17 cellular contexts compared by ENCODE assay signal in the genomic region with DNA sequence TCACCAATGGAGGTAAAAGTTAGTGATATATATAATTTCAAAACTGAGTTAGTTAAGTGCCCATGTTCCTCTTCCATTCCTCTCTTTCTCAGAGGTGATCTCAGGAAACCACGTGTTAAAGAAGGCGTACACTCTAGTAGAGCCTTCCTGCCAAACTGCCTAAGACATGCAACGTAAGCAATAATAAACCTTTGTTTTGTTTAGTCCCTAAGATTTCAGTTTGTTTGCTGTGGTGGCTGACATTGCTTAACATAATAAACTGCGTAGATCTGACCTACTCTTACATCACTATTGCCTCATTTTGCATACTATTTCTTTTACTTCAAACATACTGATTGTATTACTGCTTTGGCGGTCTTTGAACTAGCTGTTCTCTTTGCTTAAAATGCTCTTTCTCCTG.
"Had no signal": no experiment of that assay in that cellular context is flagged by ENCODE, and none has a peak within 500 bp of the region (broad histone marks: within the 10 kb centered on the region; RNA-seq: fewer than 3 reads in every experiment).

No MANE protein-coding gene starts in this region.

- H3K9me3 Mint-ChIP-seq: activated T-cell treated with anti-CD3 and anti-CD28 coated beads, Interleukin-2, amount 50 U/mL, for 24 hours; activated T-helper 17 cell treated with anti-CD3 and anti-CD28 coated beads, Interleukin-2, amount 50 U/mL, for 72 hours; naive B cell; neural progenitor cell; stimulated activated naive B cell treated with anti-CD40 and anti-IgM and Interleukin-4, amounts not matched to agents 10 μg/mL and 1 μg/mL and 100 μg/mL, for 72 hours had no signal

- H3K4me1 ChIP-seq: adrenal gland, neural progenitor cell had no signal

- H2AFZ ChIP-seq: neural progenitor cell had no signal

- H3K27me3 ChIP-seq: adrenal gland, heart left ventricle, neural progenitor cell had no signal

- ATAC-seq: activated T-helper 17 cell treated with anti-CD3 and anti-CD28 coated beads, Interleukin-2, amount 50 U/mL, for 72 hours; left colon; sciatic nerve; stimulated activated naive B cell treated with anti-CD40 and anti-IgM and Interleukin-4, amounts not matched to agents 10 μg/mL and 1 μg/mL and 100 μg/mL, for 72 hours had no signal

- H3K4me3 ChIP-seq: adrenal gland, heart left ventricle, neural progenitor cell had no signal

- H3K27ac Mint-ChIP-seq: activated naive CD8-positive, alpha-beta T cell; activated T-cell treated with anti-CD3 and anti-CD28 coated beads, Interleukin-2, amount 50 U/mL, for 24 hours; activated T-helper 17 cell treated with anti-CD3 and anti-CD28 coated beads, Interleukin-2, amount 50 U/mL, for 72 hours; neural progenitor cell; stimulated activated naive B cell treated with anti-CD40 and anti-IgM and Interleukin-4, amounts not matched to agents 10 μg/mL and 1 μg/mL and 100 μg/mL, for 72 hours had no signal

- H3K4me2 ChIP-seq: neural progenitor cell had no signal

- H3K36me3 ChIP-seq: adrenal gland, heart left ventricle, neural progenitor cell had no signal

- H3K27ac ChIP-seq: adrenal gland, heart left ventricle, neural progenitor cell had no signal

- DNase-seq: activated CD8-positive, alpha-beta memory T cell treated with anti-CD3 and anti-CD28 coated beads, Interleukin-2, amount 50 U/mL, for 4 hours; activated T-cell treated with anti-CD3 and anti-CD28 coated beads, Interleukin-2, amount 50 U/mL, for 24 hours; adrenal gland; central memory CD4-positive, alpha-beta T cell; effector memory CD4-positive, alpha-beta T cell; heart left ventricle; left colon; naive B cell; small intestine; stimulated activated CD4-positive, alpha-beta T cell treated with anti-CD3 and anti-CD28 coated beads, Interleukin-15, amount 100 ng/mL, for 24 hours; stimulated activated CD8-positive, alpha-beta memory T cell treated with anti-CD3 and anti-CD28 coated beads, Interleukin-4, amount 100 ng/mL, for 48 hours; stimulated activated naive B cell treated with anti-CD40 and anti-IgM and Interleukin-4, amounts not matched to agents 10 μg/mL and 1 μg/mL and 100 μg/mL, for 72 hours; T-helper 9 cell had no signal

- H3K9ac ChIP-seq: neural progenitor cell had no signal

- H3K9me3 ChIP-seq: adrenal gland, heart left ventricle had no signal

- H3K4me1 Mint-ChIP-seq: naive B cell; neural progenitor cell; stimulated activated naive B cell treated with anti-CD40 and anti-IgM and Interleukin-4, amounts not matched to agents 10 μg/mL and 1 μg/mL and 100 μg/mL, for 72 hours had no signal

- H3K27me3 Mint-ChIP-seq: activated naive CD8-positive, alpha-beta T cell; activated T-cell treated with anti-CD3 and anti-CD28 coated beads, Interleukin-2, amount 50 U/mL, for 24 hours; activated T-helper 17 cell treated with anti-CD3 and anti-CD28 coated beads, Interleukin-2, amount 50 U/mL, for 72 hours; naive B cell; stimulated activated naive B cell treated with anti-CD40 and anti-IgM and Interleukin-4, amounts not matched to agents 10 μg/mL and 1 μg/mL and 100 μg/mL, for 72 hours had no signal

- H3K36me3 Mint-ChIP-seq: neural progenitor cell had no signal

- H3K4me3 Mint-ChIP-seq: activated naive CD8-positive, alpha-beta T cell; activated T-cell treated with anti-CD3 and anti-CD28 coated beads, Interleukin-2, amount 50 U/mL, for 24 hours; activated T-helper 17 cell treated with anti-CD3 and anti-CD28 coated beads, Interleukin-2, amount 50 U/mL, for 72 hours; naive B cell; neural progenitor cell; stimulated activated naive B cell treated with anti-CD40 and anti-IgM and Interleukin-4, amounts not matched to agents 10 μg/mL and 1 μg/mL and 100 μg/mL, for 72 hours had no signal
